ENCODE assay signal across 9 cellular contexts in genomic region chr10:48670978-48671913, GRCh38.
A peak's percentile ranks its signal among the peaks of the same experiment; 100 is the strongest.
DNase-seq lines count a peak whose midpoint lies in the region; ATAC-seq and TF ChIP-seq lines count a peak whose summit lies in the region.
"Had no signal": no experiment of that assay in that cellular context is flagged by ENCODE, and none has a peak within 500 bp of the region (broad histone marks: within the 10 kb centered on the region; RNA-seq: fewer than 3 reads in every experiment).

No MANE protein-coding gene starts in this region.

- H3K27ac ChIP-seq in iPS-20b (ENCODE audit: low read length), result no peak overlapping the region
- H3K27ac ChIP-seq: parathyroid adenoma had no signal

- DNase-seq in GM13976 (ENCODE audit: low spot score) (peak; percentile 86), 8988T (no peak), NCI-H1436 treated with DMSO at 0.1 percent for 48 hours (lab: John Stamatoyannopoulos, UW) (no peak)
- no peak for DNase-seq in activated CD4-positive, alpha-beta T cell treated with anti-CD3 and anti-CD28 coated beads for 48 hours
- DNase-seq in stimulated activated CD4-positive, alpha-beta T cell treated with anti-CD3 and anti-CD28 coated beads, Interleukin-12 subunit alpha, Interleukin-12 subunit beta, amount 100 ng/mL, for 4 hours, result no peak

- peak overlapping the region; percentile 59; the same call in 1 of the 2 replicates for H3K4me3 ChIP-seq in iPS-20b (ENCODE audit: low read length)

- H3K27me3 ChIP-seq in iPS-20b (ENCODE audit: insufficient read depth, low read length), result peaks cover 7% of the 10 kb centered on the region

- H3K36me3 ChIP-seq in iPS-20b (ENCODE audit: insufficient read depth, low read depth, low read length), result no peaks in the 10 kb centered on the region

- H3K9me3 ChIP-seq in iPS-20b (ENCODE audit: insufficient read depth, low read depth, low read length), result no peaks in the 10 kb centered on the region; the same call in 1 of the 2 replicates

- ATAC-seq in GM21423 (IDR thresholded peaks at IDR 0.05; ENCODE audit: unreplicated experiment) (peak; percentile 58), HG03457 (IDR thresholded peaks at IDR 0.05; ENCODE audit: unreplicated experiment) (peak; percentile 47)

- no peaks in the 10 kb centered on the region; the same call in 1 of the 2 replicates for H3K4me1 ChIP-seq in iPS-20b (ENCODE audit: insufficient read depth, low read length)
- H3K4me1 ChIP-seq: parathyroid adenoma had no signal

- no peak for TF ChIP-seq CTCF in GM13976 (IDR thresholded peaks at IDR 0.05; ENCODE audit: borderline replicate concordance, control extremely low read depth, extremely low read depth, insufficient read depth, missing control alignments)

- in situ Hi-C loops in GM13976 (cut with MboI; ENCODE audit: low sequenced_read_pairs, unreplicated experiment), result loop anchor here (25.0 kb wide), 1 partner anchor 491 kb away; no protein-coding TSS in a partner anchor

- 0 out of 2 replicates have a peak overlapping the region, but pooled peaks have one; percentile 33 for H3K9ac ChIP-seq in iPS-20b (ENCODE audit: low read depth, low read length)
- H3K9ac ChIP-seq: parathyroid adenoma had no signal
